In the genomic region with DNA sequence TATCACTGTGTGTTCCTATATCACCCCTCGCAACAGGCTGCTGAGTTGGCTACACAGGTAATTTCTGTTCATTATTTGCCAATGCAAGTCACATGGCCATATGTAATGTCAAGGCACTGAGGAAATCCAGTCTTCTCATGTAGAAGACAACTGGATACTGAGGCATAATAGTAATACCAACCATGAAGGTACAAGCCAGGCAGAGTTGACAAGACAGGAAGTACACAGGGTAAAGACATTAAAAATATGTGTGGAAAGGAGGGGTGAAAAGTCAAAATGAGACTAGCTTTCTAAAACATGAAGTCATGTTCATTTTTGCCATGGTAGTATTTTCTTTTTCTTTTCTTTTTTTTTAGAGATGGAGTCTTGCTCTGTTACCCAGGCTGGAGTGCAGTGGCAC, we compare ENCODE assay signal across 17 cellular contexts. TPM values are rescaled to one million over a fixed set of nuclear protein-coding genes. Genes with fewer than 3 reads are reported as not detected.
DNase-seq lines count a peak whose midpoint lies in the region; ATAC-seq and TF ChIP-seq lines count a peak whose summit lies in the region.
"Had no signal": no experiment of that assay in that cellular context is flagged by ENCODE, and none has a peak within 500 bp of the region (broad histone marks: within the 10 kb centered on the region; RNA-seq: fewer than 3 reads in every experiment).

No MANE protein-coding gene starts in this region.

- CTCF ChIA-PET in CD8-positive, alpha-beta memory T cell (lab: Charles Lee), result interaction anchor here (3.2 kb wide), 1 partner anchor 55 kb away, joined by 40 read pairs; a partner anchor contains a TSS

- H3K27ac Mint-ChIP-seq in activated T-cell treated with anti-CD3 and anti-CD28 coated beads, Interleukin-2, amount 50 U/mL, for 72 hours, result peak overlapping the region; percentile 85
- peak overlapping the region in 6 of 8 donors; percentile 2 to 57 (median 21) for H3K27ac Mint-ChIP-seq in CD8-positive, alpha-beta memory T cell
- H3K27ac Mint-ChIP-seq in activated naive CD8-positive, alpha-beta T cell treated with anti-CD3 and anti-CD28 coated beads, Interleukin-2, amount 50 U/mL, for 24 hours, result peak overlapping the region; percentile 67
- peak overlapping the region; percentile 39 for H3K27ac Mint-ChIP-seq in nephron progenitor cell
- H3K27ac Mint-ChIP-seq: HFFc6 had no signal

- no peak overlapping the region for H3K27ac ChIP-seq in CD8-positive, alpha-beta memory T cell (ENCODE audit: low read depth, low read length)
- H3K27ac ChIP-seq: A549, HL-60, KMS-11 had no signal

- H3K9me3 ChIP-seq in CD8-positive, alpha-beta memory T cell (ENCODE audit: low read length), result no peaks in the 10 kb centered on the region
- H3K9me3 ChIP-seq: A549 had no signal

- peaks cover 14 to 30% of the 10 kb centered on the region in 2 donors for H3K36me3 Mint-ChIP-seq in activated T-cell treated with anti-CD3 and anti-CD28 coated beads, Interleukin-2, amount 50 U/mL, for 72 hours (ENCODE audit: insufficient read depth in 2 of 2)
- H3K36me3 Mint-ChIP-seq in CD8-positive, alpha-beta memory T cell, result peaks cover 0 to 59% (median 16%) of the 10 kb centered on the region in 3 donors
- H3K36me3 Mint-ChIP-seq in activated naive CD8-positive, alpha-beta T cell treated with anti-CD3 and anti-CD28 coated beads, Interleukin-2, amount 50 U/mL, for 24 hours (ENCODE audit: low read depth), result peaks cover 15% of the 10 kb centered on the region
- H3K36me3 Mint-ChIP-seq in nephron progenitor cell (ENCODE audit: low read depth), result no peaks in the 10 kb centered on the region

- no peaks in the 10 kb centered on the region for H3K27me3 Mint-ChIP-seq in activated T-cell treated with anti-CD3 and anti-CD28 coated beads, Interleukin-2, amount 50 U/mL, for 72 hours (ENCODE audit: low read depth)
- no peaks in the 10 kb centered on the region for H3K27me3 Mint-ChIP-seq in CD8-positive, alpha-beta memory T cell
- no peaks in the 10 kb centered on the region for H3K27me3 Mint-ChIP-seq in activated naive CD8-positive, alpha-beta T cell treated with anti-CD3 and anti-CD28 coated beads, Interleukin-2, amount 50 U/mL, for 24 hours
- no peaks in the 10 kb centered on the region for H3K27me3 Mint-ChIP-seq in nephron progenitor cell (ENCODE audit: low read depth, poor library complexity)

- peak; percentile 80 to 96 for ATAC-seq in activated T-cell treated with anti-CD3 and anti-CD28 coated beads, Interleukin-2, amount 50 U/mL, for 72 hours (replicated peaks in 1 of 2)
- ATAC-seq in activated naive CD8-positive, alpha-beta T cell treated with anti-CD3 and anti-CD28 coated beads, Interleukin-2, amount 50 U/mL, for 24 hours, result peak; percentile 46
- ATAC-seq in HG03097 (IDR thresholded peaks at IDR 0.05; ENCODE audit: low FRiP score, unreplicated experiment), result no peak
- ATAC-seq: A549 had no signal

- H3K9me3 Mint-ChIP-seq in activated T-cell treated with anti-CD3 and anti-CD28 coated beads, Interleukin-2, amount 50 U/mL, for 72 hours, result peaks cover 4 to 7% of the 10 kb centered on the region in 2 donors
- H3K9me3 Mint-ChIP-seq in CD8-positive, alpha-beta memory T cell, result no peaks in the 10 kb centered on the region
- H3K9me3 Mint-ChIP-seq in activated naive CD8-positive, alpha-beta T cell treated with anti-CD3 and anti-CD28 coated beads, Interleukin-2, amount 50 U/mL, for 24 hours, result no peaks in the 10 kb centered on the region
- no peaks in the 10 kb centered on the region for H3K9me3 Mint-ChIP-seq in nephron progenitor cell
- H3K9me3 Mint-ChIP-seq: HFFc6 had no signal

- H3K36me3 ChIP-seq in CD8-positive, alpha-beta memory T cell (ENCODE audit: insufficient read depth, low read length), result peaks cover 4% of the 10 kb centered on the region

- H3K4me3 Mint-ChIP-seq in activated T-cell treated with anti-CD3 and anti-CD28 coated beads, Interleukin-2, amount 50 U/mL, for 72 hours, result peak overlapping the region in 1 of 2 donors; percentile 62
- no peak overlapping the region for H3K4me3 Mint-ChIP-seq in CD8-positive, alpha-beta memory T cell
- no peak overlapping the region for H3K4me3 Mint-ChIP-seq in activated naive CD8-positive, alpha-beta T cell treated with anti-CD3 and anti-CD28 coated beads, Interleukin-2, amount 50 U/mL, for 24 hours
- no peak overlapping the region for H3K4me3 Mint-ChIP-seq in nephron progenitor cell
- H3K4me3 Mint-ChIP-seq: HFFc6 had no signal

- H3K4me1 ChIP-seq in CD8-positive, alpha-beta memory T cell (ENCODE audit: insufficient read depth, low read length), result no peaks in the 10 kb centered on the region
- H3K4me1 ChIP-seq: A549 had no signal

- no peaks in the 10 kb centered on the region for H3K27me3 ChIP-seq in CD8-positive, alpha-beta memory T cell (ENCODE audit: insufficient read depth, low read length, poor library complexity, severe bottlenecking)

- POLR2A ChIA-PET in CD8-positive, alpha-beta memory T cell (lab: Charles Lee), result no interaction called here

- DNase-seq in activated T-cell treated with anti-CD3 and anti-CD28 coated beads, Interleukin-2, amount 50 U/mL, for 72 hours, result no peak
- no peak for DNase-seq in activated T-cell treated with anti-CD3 and anti-CD28 coated beads for 4 hours
- no peak for DNase-seq in CD8-positive, alpha-beta memory T cell
- no peak for DNase-seq in activated naive CD8-positive, alpha-beta T cell treated with anti-CD3 and anti-CD28 coated beads, Interleukin-2, amount 50 U/mL, for 24 hours
- DNase-seq in nephron progenitor cell, result no peak
- no peak for DNase-seq in cerebellum (ENCODE audit: low spot score)
- DNase-seq: HFFc6, NCI-H1417, NCI-H187, NCI-H226, NCI-H524, NCI-H82, SHP77 had no signal

- TF ChIP-seq CTCF in nephron progenitor cell (IDR thresholded peaks at IDR 0.05), result no peak

- no peak overlapping the region for H3K4me3 ChIP-seq in CD8-positive, alpha-beta memory T cell (ENCODE audit: low read length)
- H3K4me3 ChIP-seq: A549 had no signal

- H3K4me1 Mint-ChIP-seq in activated T-cell treated with anti-CD3 and anti-CD28 coated beads, Interleukin-2, amount 50 U/mL, for 72 hours (ENCODE audit: low read depth), result peaks cover 27% of the 10 kb centered on the region
- peaks cover 6 to 25% (median 17%) of the 10 kb centered on the region in 3 donors for H3K4me1 Mint-ChIP-seq in CD8-positive, alpha-beta memory T cell
- peaks cover 17% of the 10 kb centered on the region for H3K4me1 Mint-ChIP-seq in activated naive CD8-positive, alpha-beta T cell treated with anti-CD3 and anti-CD28 coated beads, Interleukin-2, amount 50 U/mL, for 24 hours
- H3K4me1 Mint-ChIP-seq in nephron progenitor cell, result no peaks in the 10 kb centered on the region

RNA-seq across cellular contexts. Expression of a gene that starts 17.5 kb away (rescaled TPM):
- total RNA-seq in activated T-cell treated with anti-CD3 and anti-CD28 coated beads, Interleukin-2, amount 50 U/mL, for 72 hours, result 10 to 100 TPM; 74.7 to 79.9 TPM
- 10 to 100 TPM; 82.7 to 87.8 TPM for total RNA-seq in CD8-positive, alpha-beta memory T cell
- polyA plus RNA-seq in CD8-positive, alpha-beta memory T cell, result 54.9 TPM
- 47.6 TPM for total RNA-seq in cerebellum

RNA-seq across cellular contexts. Expression of a gene that starts 55.6 kb away (rescaled TPM):
- total RNA-seq in activated T-cell treated with anti-CD3 and anti-CD28 coated beads, Interleukin-2, amount 50 U/mL, for 72 hours, result 10 to 100 TPM; 40.5 to 43.3 TPM
- 10 to 100 TPM; 41.3 to 42.8 TPM for total RNA-seq in CD8-positive, alpha-beta memory T cell
- 66.6 TPM for polyA plus RNA-seq in CD8-positive, alpha-beta memory T cell
- 2.5 TPM for total RNA-seq in cerebellum

Comparison
In these comparisons a context has a peak if more than half of its experiments do, and no peak if none do; other contexts are left out.
1. H3K27ac Mint-ChIP-seq: peak in every context shown above with its lines; median percentile 85 in activated T-cell treated with anti-CD3 and anti-CD28 coated beads, Interleukin-2, amount 50 U/mL, for 72 hours; 67 in activated naive CD8-positive, alpha-beta T cell treated with anti-CD3 and anti-CD28 coated beads, Interleukin-2, amount 50 U/mL, for 24 hours; 39 in nephron progenitor cell; 21 in CD8-positive, alpha-beta memory T cell.
2. RNA of a gene that starts 55.6 kb away (total RNA-seq): 40.5 to 43.3 TPM in activated T-cell treated with anti-CD3 and anti-CD28 coated beads, Interleukin-2, amount 50 U/mL, for 72 hours and 41.3 to 42.8 TPM in CD8-positive, alpha-beta memory T cell; 2.5 TPM in cerebellum (single experiment); every median in the first group is over 10 times any median in the second.